Comparison of ENCODE assay signal across 8 cellular contexts in genomic region chr17:44308320-44308818, GRCh38. TPM values are rescaled to one million over a fixed set of nuclear protein-coding genes. Genes with fewer than 3 reads are reported as not detected.
DNase-seq lines count a peak whose midpoint lies in the region; ATAC-seq and TF ChIP-seq lines count a peak whose summit lies in the region.

TSS of gene RUNDC3A (plus strand) at chr17:44308601. CDS start at chr17:44308833, 232 bp downstream.

- H3K9me3 ChIP-seq in CD4-positive, alpha-beta T cell (ENCODE audit: control insufficient read depth, low read length): no peaks in the 10 kb centered on the region
- H3K9me3 ChIP-seq in HUES48 (ENCODE audit: control insufficient read depth, insufficient read depth, low read length) (no peaks in the 10 kb centered on the region), NT2/D1 (ENCODE audit: insufficient read depth, low read length) (no peaks in the 10 kb centered on the region)

- H3K36me3 Mint-ChIP-seq in CD4-positive, alpha-beta T cell (ENCODE audit: low read depth): no peaks in the 10 kb centered on the region

- H3K27me3 Mint-ChIP-seq in CD4-positive, alpha-beta T cell: peaks cover 55% of the 10 kb centered on the region

- peak; percentile 90 for ATAC-seq in CD4-positive, alpha-beta T cell (ENCODE audit: poor library complexity)
- ATAC-seq in HG03460 (IDR thresholded peaks at IDR 0.05; ENCODE audit: unreplicated experiment): no peak

- peak within 1 kb of the TSS; percentile 42 for H3K4me3 Mint-ChIP-seq in CD4-positive, alpha-beta T cell

- H3K4me3 ChIP-seq in HUES48 (ENCODE audit: low read depth, low read length) (peak within 1 kb of the TSS; percentile 61), NT2/D1 (ENCODE audit: insufficient read length, low read depth) (peak within 1 kb of the TSS; percentile 44), epithelial cell of proximal tubule (ENCODE audit: low read depth, low read length) (peak within 1 kb of the TSS; percentile 57)

- no peak within 1 kb of the TSS for H3K27ac Mint-ChIP-seq in CD4-positive, alpha-beta T cell

- no peak within 1 kb of the TSS for H3K27ac ChIP-seq in CD4-positive, alpha-beta T cell (ENCODE audit: low read depth, low read length)
- peak within 1 kb of the TSS; percentile 82 for H3K27ac ChIP-seq in HUES48 (ENCODE audit: low read depth, low read length)

- no peaks in the 10 kb centered on the region for H3K9me3 Mint-ChIP-seq in CD4-positive, alpha-beta T cell

- peaks cover 20% of the 10 kb centered on the region for H3K27me3 ChIP-seq in CD4-positive, alpha-beta T cell (ENCODE audit: control insufficient read depth, insufficient read depth, low read length)
- H3K27me3 ChIP-seq in HUES48 (ENCODE audit: control insufficient read depth, insufficient read depth, low read length) (no peaks in the 10 kb centered on the region; the same call in 1 of the 2 replicates), NT2/D1 (ENCODE audit: insufficient read depth, insufficient read length) (peaks cover 18% of the 10 kb centered on the region)

- peak; percentile 75 to 90 (median 83) for DNase-seq in CD4-positive, alpha-beta T cell
- DNase-seq in NT2/D1 (ENCODE audit: low read depth, low spot score) (peak; percentile 77), epithelial cell of proximal tubule (ENCODE audit: low read depth) (no peak), middle frontal gyrus (ENCODE audit: extremely low spot score, low spot score) (peak; percentile 84)
- DNase-seq in activated T-cell treated with anti-CD3 and anti-CD28 coated beads, Interleukin-2, amount 50 U/mL, for 1 hour: peak; percentile 92
- DNase-seq in stimulated activated CD8-positive, alpha-beta memory T cell treated with anti-CD3 and anti-CD28 coated beads, Interleukin-15, amount 100 ng/mL, for 4 hours (ENCODE audit: low read depth in 2 of 2): peak; percentile 63 to 69

- H3K9ac ChIP-seq in HUES48 (ENCODE audit: low read depth, low read length): no peak within 1 kb of the TSS
- peak within 1 kb of the TSS; percentile 76 for H3K9ac ChIP-seq in NT2/D1 (ENCODE audit: insufficient read length, low read depth)

- peaks cover 23% of the 10 kb centered on the region for H3K4me1 Mint-ChIP-seq in CD4-positive, alpha-beta T cell (ENCODE audit: low read depth)

- no peak for TF ChIP-seq CTCF in CD4-positive, alpha-beta T cell (IDR thresholded peaks at IDR 0.05)
- no peak for TF ChIP-seq CTCF in epithelial cell of proximal tubule (conservative IDR thresholded peaks at IDR 0.05; ENCODE audit: low read depth, low read length)

- H3K4me1 ChIP-seq in HUES48 (ENCODE audit: control insufficient read depth, insufficient read depth, low read length) (peaks cover 25% of the 10 kb centered on the region), NT2/D1 (ENCODE audit: insufficient read depth, insufficient read length) (peaks cover 36% of the 10 kb centered on the region)

- intact Hi-C loops in CD4-positive, alpha-beta T cell (cut with DNase I, micrococcal nuclease): loop anchor here in 1 of 2 experiments (2.0 kb wide), 1 partner anchor 16 kb away; the partner anchor contains the start of gene SLC25A39

- POLR2A ChIA-PET in CD4-positive, alpha-beta T cell (lab: Charles Lee): interaction anchor here (0.6 to 2.3 kb wide), 5 partner anchors 18 to 342 kb away, joined by 3 to 12 read pairs (median 3); partner anchors contain the start of genes HDAC5 and UBTF

- CTCF ChIA-PET in CD4-positive, alpha-beta T cell (lab: Charles Lee): interaction anchor here (0.6 to 1.2 kb wide), 2 partner anchors 98 to 200 kb away, joined by 3 read pairs; no protein-coding TSS in a partner anchor

- no peaks in the 10 kb centered on the region for H3K36me3 ChIP-seq in HUES48 (ENCODE audit: control insufficient read depth, insufficient read depth, low read length)
- no peaks in the 10 kb centered on the region for H3K36me3 ChIP-seq in NT2/D1 (ENCODE audit: insufficient read depth, insufficient read length, low read length)

RNA-seq across cellular contexts. Expression of gene RUNDC3A, which starts in this region (rescaled TPM):
- total RNA-seq in CD4-positive, alpha-beta T cell: not detected
- 0.07 and 2.2 TPM in 2 replicates for total RNA-seq in epithelial cell of proximal tubule

Comparison
In these comparisons a context has a peak if more than half of its experiments do, and no peak if none do; other contexts are left out.
1. Peak in DNase-seq and ATAC-seq in CD4-positive, alpha-beta T cell; RNA of the gene not detected or under 1 TPM.